8 cellular contexts compared by ENCODE assay signal in genomic region chr2:223969856-223970255, GRCh38. TPM values are rescaled to one million over a fixed set of nuclear protein-coding genes. Genes with fewer than 3 reads are reported as not detected.
DNase-seq lines count a peak whose midpoint lies in the region; ATAC-seq, FAIRE-seq and TF ChIP-seq lines count a peak whose summit lies in the region.

No MANE protein-coding gene starts in this region.

- no peak for FAIRE-seq in GM12891 (lab: Jason Lieb, UNC)

- TF ChIP-seq POLR2A in GM12891 (IDR thresholded peaks at IDR 0.05; ENCODE audit: low read depth, low read length) = no peak

- DNase-seq in HCEC 1CT = peak; percentile 39
- DNase-seq in SK-MEL-5 (ENCODE audit: low read depth, low spot score) = peak; percentile 86
- DNase-seq in kidney tubule cell (ENCODE audit: low spot score) = peak; percentile 37
- no peak for DNase-seq in NCI-H226
- DNase-seq in LoVo (ENCODE audit: low spot score) = no peak
- no peak for DNase-seq in NCI-H510A (lab: John Stamatoyannopoulos, UW)
- no peak for DNase-seq in GM12891 (ENCODE audit: insufficient read length, low spot score)

- ATAC-seq in GM18511 (IDR thresholded peaks at IDR 0.05; ENCODE audit: unreplicated experiment) = peak; percentile 28

- in situ Hi-C loops in SK-MEL-5 (cut with HindIII; ENCODE audit: low pct_unique_long_range_greater_than_20kb, low sequenced_read_pairs) = no loop called here

TF ChIP-seq in GM12891, 5 proteins besides CTCF, POLR2A, EP300 and RAD21:
- TF ChIP-seq POU2F2 (IDR thresholded peaks at IDR 0.05; ENCODE audit: low read depth, low read length) (no peak), PAX5 (IDR thresholded peaks at IDR 0.05; ENCODE audit: insufficient read depth, low read length, severe bottlenecking) (no peak), TAF1 (IDR thresholded peaks at IDR 0.05; ENCODE audit: low read depth, low read length) (no peak), POLR2AphosphoS5 (IDR thresholded peaks at IDR 0.05; ENCODE audit: low read depth, low read length) (no peak), SPI1 (IDR thresholded peaks at IDR 0.05; ENCODE audit: low read depth, low read length) (no peak)

RNA-seq across cellular contexts. Expression of gene MRPL44, which starts 12.6 kb away (rescaled TPM):
- 92.5 and 92.8 TPM in 2 replicates for total RNA-seq in SK-MEL-5 (2014; rRNA removed; shearing (Covaris generic))
- 69.1 and 70.4 TPM in 2 replicates for polyA plus RNA-seq in SK-MEL-5 (2015; cell fraction: cytosol; rRNA removed)
- 22.3 and 24.1 TPM in 2 replicates for polyA plus RNA-seq in SK-MEL-5 (2015; cell fraction: nucleus; rRNA removed)
- 27.1 TPM for polyA plus RNA-seq in GM12891 (2012; ENCODE audit: low read depth, missing spikeins)

RNA-seq across cellular contexts. Expression of gene WDFY1, which starts 24.7 kb away (rescaled TPM):
- total RNA-seq in SK-MEL-5 (2014; rRNA removed; shearing (Covaris generic)) = 156 and 162 TPM in 2 replicates
- 70.4 and 86.6 TPM in 2 replicates for polyA plus RNA-seq in SK-MEL-5 (2015; cell fraction: cytosol; rRNA removed)
- 196 and 310 TPM in 2 replicates for polyA plus RNA-seq in SK-MEL-5 (2015; cell fraction: nucleus; rRNA removed)
- polyA plus RNA-seq in GM12891 (2012; ENCODE audit: low read depth, missing spikeins) = 16.4 TPM

Comparison
In these comparisons a context has a peak if more than half of its experiments do, and no peak if none do; other contexts are left out.
1. DNase-seq: peak in HCEC 1CT (single experiment), SK-MEL-5 (single experiment) and kidney tubule cell (single experiment); none in NCI-H226 (single experiment), LoVo (single experiment), NCI-H510A (single experiment) and GM12891 (single experiment).